In the genomic region with DNA sequence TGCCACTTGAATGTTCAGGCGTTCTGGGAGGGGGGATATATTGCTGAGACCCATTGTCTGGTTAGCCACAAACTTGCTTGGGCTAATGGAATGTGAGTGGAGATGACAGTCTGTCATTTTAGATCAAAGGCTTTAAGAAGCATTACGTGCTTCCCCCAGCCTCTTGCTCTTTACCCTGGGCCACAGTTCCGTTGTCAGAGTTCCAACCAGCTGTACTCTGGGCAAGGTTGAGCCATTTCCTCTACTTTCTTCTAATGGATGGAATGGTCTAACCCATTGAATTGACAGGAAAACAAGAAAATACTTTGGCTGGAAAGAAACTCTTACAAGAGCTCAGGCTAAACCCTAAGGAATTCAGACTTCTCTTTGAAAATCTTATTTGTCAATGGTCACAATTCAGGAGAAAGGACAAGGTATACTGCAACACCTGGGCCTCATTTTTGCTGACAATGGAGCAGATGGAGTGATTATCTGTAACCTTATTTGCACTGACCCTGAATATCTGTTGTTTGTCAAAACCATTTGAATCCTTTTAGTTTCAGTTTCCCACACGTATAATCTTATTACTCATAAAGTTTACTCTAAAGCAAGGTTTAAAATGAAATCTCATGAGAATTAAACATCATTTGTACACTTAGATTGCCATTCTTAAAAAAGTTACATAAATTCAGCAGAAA, we compare ENCODE assay signal across 8 cellular contexts.
DNase-seq lines count a peak whose midpoint lies in the region; ATAC-seq and TF ChIP-seq lines count a peak whose summit lies in the region.

No MANE protein-coding gene starts in this region.

- H3K36me3 Mint-ChIP-seq in stimulated activated naive B cell treated with anti-CD40 and anti-IgM and Interleukin-4, amounts not matched to agents 10 μg/mL and 1 μg/mL and 100 μg/mL, for 72 hours, result no peaks in the 10 kb centered on the region

- H3K4me1 Mint-ChIP-seq in stimulated activated naive B cell treated with anti-CD40 and anti-IgM and Interleukin-4, amounts not matched to agents 10 μg/mL and 1 μg/mL and 100 μg/mL, for 72 hours, result peaks cover 11 to 29% of the 10 kb centered on the region in 2 donors

- no peaks in the 10 kb centered on the region for H3K9me3 Mint-ChIP-seq in stimulated activated naive B cell treated with anti-CD40 and anti-IgM and Interleukin-4, amounts not matched to agents 10 μg/mL and 1 μg/mL and 100 μg/mL, for 72 hours

- TF ChIP-seq POLR2A in esophagus squamous epithelium (IDR thresholded peaks at IDR 0.05) (no peak), suprapubic skin (IDR thresholded peaks at IDR 0.05) (no peak)

- 28 to 53% methylated on average over 4 of the region's 4 CpGs for WGBS in esophagus squamous epithelium, 2 donors
- WGBS in suprapubic skin, result 53% methylated on average over 4 of the region's 4 CpGs

- H3K9me3 ChIP-seq in esophagus squamous epithelium, result no peaks in the 10 kb centered on the region
- H3K9me3 ChIP-seq in suprapubic skin, result no peaks in the 10 kb centered on the region

- peak; percentile 34 to 39 for ATAC-seq in stimulated activated naive B cell treated with anti-CD40 and anti-IgM and Interleukin-4, amounts not matched to agents 10 μg/mL and 1 μg/mL and 100 μg/mL, for 72 hours (replicated peaks)
- ATAC-seq in GM19351 (IDR thresholded peaks at IDR 0.05; ENCODE audit: unreplicated experiment), result no peak

- H3K4me3 ChIP-seq in esophagus squamous epithelium, result peak overlapping the region in 1 of 4 donors; percentile 46
- no peak overlapping the region for H3K4me3 ChIP-seq in suprapubic skin

- no peaks in the 10 kb centered on the region for H3K27me3 ChIP-seq in esophagus squamous epithelium
- H3K27me3 ChIP-seq in suprapubic skin, result no peaks in the 10 kb centered on the region

- no peaks in the 10 kb centered on the region for H3K27me3 Mint-ChIP-seq in stimulated activated naive B cell treated with anti-CD40 and anti-IgM and Interleukin-4, amounts not matched to agents 10 μg/mL and 1 μg/mL and 100 μg/mL, for 72 hours

- no peak for TF ChIP-seq CTCF in esophagus squamous epithelium (IDR thresholded peaks at IDR 0.05)
- TF ChIP-seq CTCF in suprapubic skin (IDR thresholded peaks at IDR 0.05), result no peak

- no peaks in the 10 kb centered on the region for H3K36me3 ChIP-seq in esophagus squamous epithelium
- no peaks in the 10 kb centered on the region for H3K36me3 ChIP-seq in suprapubic skin

- H3K4me1 ChIP-seq in esophagus squamous epithelium (peaks cover 5 to 26% (median 6%) of the 10 kb centered on the region in 3 donors), suprapubic skin (peaks cover 8% of the 10 kb centered on the region)

- peak in 2 of 3 experiments; percentile 15 to 67 for DNase-seq in NCI-H1417 (lab: John Stamatoyannopoulos, UW)
- no peak for DNase-seq in NCI-H1417 treated with DMSO at 0.1 percent for 48 hours (lab: John Stamatoyannopoulos, UW)
- peak; percentile 82 for DNase-seq in NCI-H146 treated with DMSO at 0.1 percent for 48 hours (lab: John Stamatoyannopoulos, UW; ENCODE audit: unreplicated experiment)
- no peak for DNase-seq in esophagus squamous epithelium (lab: John Stamatoyannopoulos, UW)
- no peak for DNase-seq in stimulated activated naive B cell treated with anti-CD40 and anti-IgM and Interleukin-4, amounts not matched to agents 10 μg/mL and 1 μg/mL and 100 μg/mL, for 72 hours
- DNase-seq in medulla oblongata (ENCODE audit: extremely low spot score), result no peak
- no peak for DNase-seq in suprapubic skin (ENCODE audit: low spot score in 2 of 2)

- peak overlapping the region in 3 of 4 donors; percentile 35 to 55 (median 39) for H3K27ac ChIP-seq in esophagus squamous epithelium
- no peak overlapping the region for H3K27ac ChIP-seq in suprapubic skin

- H3K27ac Mint-ChIP-seq in stimulated activated naive B cell treated with anti-CD40 and anti-IgM and Interleukin-4, amounts not matched to agents 10 μg/mL and 1 μg/mL and 100 μg/mL, for 72 hours, result no peak overlapping the region

- H3K4me3 Mint-ChIP-seq in stimulated activated naive B cell treated with anti-CD40 and anti-IgM and Interleukin-4, amounts not matched to agents 10 μg/mL and 1 μg/mL and 100 μg/mL, for 72 hours, result peak overlapping the region; percentile 46 to 59

- intact Hi-C loops in esophagus squamous epithelium (cut with DNase I), result no loop called here

- TF ChIP-seq EP300 in suprapubic skin (IDR thresholded peaks at IDR 0.05), result no peak

Comparison
In these comparisons a context has a peak if more than half of its experiments do, and no peak if none do; other contexts are left out.
1. DNase-seq: peak in NCI-H1417 (2 of 3) and NCI-H146 treated with DMSO at 0.1 percent for 48 hours (single experiment); none in NCI-H1417 treated with DMSO at 0.1 percent for 48 hours (single experiment), esophagus squamous epithelium (single experiment), stimulated activated naive B cell treated with anti-CD40 and anti-IgM and Interleukin-4, amounts not matched to agents 10 μg/mL and 1 μg/mL and 100 μg/mL, for 72 hours (single experiment), medulla oblongata (single experiment) and suprapubic skin (0 of 2).